15 cellular contexts compared by ENCODE assay signal in genomic region chr6:89536230-89536629, GRCh38.
DNase-seq lines count a peak whose midpoint lies in the region; ATAC-seq and TF ChIP-seq lines count a peak whose summit lies in the region.
"Had no signal": no experiment of that assay in that cellular context is flagged by ENCODE, and none has a peak within 500 bp of the region (broad histone marks: within the 10 kb centered on the region; RNA-seq: fewer than 3 reads in every experiment).

No MANE protein-coding gene starts in this region.

- H2BK15ac ChIP-seq in neuronal stem cell (ENCODE audit: low read length), result no peak overlapping the region

- H4K20me1 ChIP-seq in GM23338 (replicated peaks; ENCODE audit: insufficient read depth), result no peaks in the 10 kb centered on the region

- no peaks in the 10 kb centered on the region for H3K9me2 ChIP-seq in GM23338 (ENCODE audit: insufficient read depth)

- no peak overlapping the region for H2BK5ac ChIP-seq in neuronal stem cell (ENCODE audit: low read length)

- H2BK120ac ChIP-seq in neuronal stem cell (ENCODE audit: low read depth, low read length), result no peak overlapping the region

- H3K4me1 Mint-ChIP-seq in GM23338, result peaks cover 5% of the 10 kb centered on the region; the same call in 1 of the 3 replicates

- TF ChIP-seq CTCF in GM23338 (conservative IDR thresholded peaks at IDR 0.05; ENCODE audit: low read depth in 2 of 2), result peak; percentile 39 to 53
- TF ChIP-seq CTCF in left lung (IDR thresholded peaks at IDR 0.05), result no peak

- no peaks in the 10 kb centered on the region for H3K9me3 Mint-ChIP-seq in GM23338

- H2AK5ac ChIP-seq in neuronal stem cell (ENCODE audit: low read depth, low read length), result no peak overlapping the region

- H3K79me1 ChIP-seq in neuronal stem cell (ENCODE audit: low read depth, low read length), result no peaks in the 10 kb centered on the region

- H3K9me3 ChIP-seq in neuronal stem cell (replicated peaks in 1 of 2; ENCODE audit: control insufficient read depth in 2 of 2, insufficient read depth in 1 of 2, low read depth in 1 of 2, low read length in 2 of 2) (peaks cover 0 to 4% of the 10 kb centered on the region in 2 donors), left lung (no peaks in the 10 kb centered on the region)
- H3K9me3 ChIP-seq: heart right ventricle, SJSA1, thoracic aorta had no signal

- H3K36me3 Mint-ChIP-seq in GM23338 (ENCODE audit: low read depth), result no peaks in the 10 kb centered on the region

- no peak overlapping the region for H3K23ac ChIP-seq in neuronal stem cell (ENCODE audit: low read depth, low read length, poor library complexity)

- H3K4ac ChIP-seq in neuronal stem cell (ENCODE audit: low read length), result no peak overlapping the region

- DNase-seq in GM23338 (ENCODE audit: low spot score) (peak; percentile 80), NCI-H748 treated with DMSO at 0.1 percent for 48 hours (lab: John Stamatoyannopoulos, UW) (peak; percentile 6), ecto neural progenitor cell (ENCODE audit: low spot score) (peak; percentile 54), neuronal stem cell (ENCODE audit: low spot score) (peak; percentile 6), SKM-1 treated with dmso at 0.1 percent for 144 hours (lab: John Stamatoyannopoulos, UW; ENCODE audit: unreplicated experiment) (no peak), left lung (no peak), amygdala (lab: John Stamatoyannopoulos, UW) (no peak)
- DNase-seq: C1 segment of cervical spinal cord, caudate nucleus, heart right ventricle, kidney, NCI-H2029, NCI-H524 had no signal

- no peak overlapping the region for H3K27ac Mint-ChIP-seq in GM23338

- H2AFZ ChIP-seq in GM23338 (no peak overlapping the region; the same call in 1 of the 2 replicates), neuronal stem cell (ENCODE audit: low read length) (no peak overlapping the region)

- no CpG with 5 or more reads among the region's 5 CpGs for WGBS in neuronal stem cell (ENCODE audit: extremely low coverage in 2 of 2, insufficient read length in 2 of 2, insufficient replicate concordance in 1 of 2), 2 donors

- H3K27me3 ChIP-seq in GM23338 (ENCODE audit: insufficient read depth) (no peaks in the 10 kb centered on the region), neuronal stem cell (ENCODE audit: control insufficient read depth in 3 of 3, insufficient read depth in 3 of 3, low read depth in 1 of 3, low read length in 3 of 3) (no peaks in the 10 kb centered on the region), left lung (no peaks in the 10 kb centered on the region)
- H3K27me3 ChIP-seq: heart right ventricle had no signal

- H3K14ac ChIP-seq in neuronal stem cell (ENCODE audit: low read length), result no peak overlapping the region

- no peaks in the 10 kb centered on the region for H3K36me3 ChIP-seq in GM23338 (ENCODE audit: insufficient read depth)
- H3K36me3 ChIP-seq in neuronal stem cell (replicated peaks in 1 of 2; ENCODE audit: control insufficient read depth in 2 of 2, insufficient read depth in 2 of 2, low read length in 2 of 2), result no peaks in the 10 kb centered on the region
- no peaks in the 10 kb centered on the region for H3K36me3 ChIP-seq in left lung
- H3K36me3 ChIP-seq: heart right ventricle, SJSA1, thoracic aorta had no signal

- H3F3A ChIP-seq in GM23338 (replicated peaks; ENCODE audit: low read depth), result no peaks in the 10 kb centered on the region

- no peak overlapping the region for H3K4me3 Mint-ChIP-seq in GM23338

- H4K8ac ChIP-seq in neuronal stem cell (ENCODE audit: low read depth, low read length), result no peak overlapping the region

- H4K91ac ChIP-seq in neuronal stem cell (ENCODE audit: low read depth, low read length, poor library complexity), result no peak overlapping the region

- H3K27me3 Mint-ChIP-seq in GM23338 (ENCODE audit: insufficient read depth, low read depth, poor library complexity), result no peaks in the 10 kb centered on the region

- H3K27ac ChIP-seq in GM23338 (ENCODE audit: low read depth), result no peak overlapping the region
- H3K27ac ChIP-seq in neuronal stem cell (replicated peaks; ENCODE audit: low read length), result no peak overlapping the region
- H3K27ac ChIP-seq in left lung, result no peak overlapping the region
- H3K27ac ChIP-seq: heart right ventricle, SJSA1, thoracic aorta had no signal

- H2BK12ac ChIP-seq in neuronal stem cell (ENCODE audit: low read length), result no peak overlapping the region

- no peaks in the 10 kb centered on the region for H3K4me1 ChIP-seq in GM23338 (ENCODE audit: insufficient read depth)
- H3K4me1 ChIP-seq in neuronal stem cell (ENCODE audit: control insufficient read depth in 2 of 2, insufficient read depth in 1 of 2, low read depth in 1 of 2, low read length in 2 of 2), result peaks cover 0 to 2% of the 10 kb centered on the region in 2 donors
- no peaks in the 10 kb centered on the region for H3K4me1 ChIP-seq in left lung
- H3K4me1 ChIP-seq: SJSA1 had no signal

- H3K18ac ChIP-seq in neuronal stem cell (ENCODE audit: low read length), result no peak overlapping the region

- intact Hi-C loops in left lung (cut with DNase I), result no loop called here

- ATAC-seq in GM23338, result peak; percentile 99
- ATAC-seq in left lung, result no peak
- ATAC-seq: heart right ventricle had no signal

- no peak overlapping the region for H3K4me2 ChIP-seq in GM23338
- no peak overlapping the region for H3K4me2 ChIP-seq in neuronal stem cell (ENCODE audit: insufficient read depth, low read length, poor library complexity, severe bottlenecking)

- no peaks in the 10 kb centered on the region for H3K79me2 ChIP-seq in GM23338 (replicated peaks; ENCODE audit: insufficient read depth)

- H3K9ac ChIP-seq in neuronal stem cell (ENCODE audit: low read depth, low read length, poor library complexity), result no peak overlapping the region

- H3K4me3 ChIP-seq in GM23338, result no peak overlapping the region
- H3K4me3 ChIP-seq in neuronal stem cell (ENCODE audit: low read length in 2 of 2), result no peak overlapping the region
- H3K4me3 ChIP-seq in left lung, result no peak overlapping the region
- H3K4me3 ChIP-seq: heart right ventricle, SJSA1, thoracic aorta had no signal

TF ChIP-seq in GM23338, 12 proteins besides CTCF, POLR2A, EP300 and RAD21 (continues in another document):
- no peak for TF ChIP-seq POLR2AphosphoS5 (IDR thresholded peaks at IDR 0.05; ENCODE audit: low read depth)
- TF ChIP-seq, protein P1, sequence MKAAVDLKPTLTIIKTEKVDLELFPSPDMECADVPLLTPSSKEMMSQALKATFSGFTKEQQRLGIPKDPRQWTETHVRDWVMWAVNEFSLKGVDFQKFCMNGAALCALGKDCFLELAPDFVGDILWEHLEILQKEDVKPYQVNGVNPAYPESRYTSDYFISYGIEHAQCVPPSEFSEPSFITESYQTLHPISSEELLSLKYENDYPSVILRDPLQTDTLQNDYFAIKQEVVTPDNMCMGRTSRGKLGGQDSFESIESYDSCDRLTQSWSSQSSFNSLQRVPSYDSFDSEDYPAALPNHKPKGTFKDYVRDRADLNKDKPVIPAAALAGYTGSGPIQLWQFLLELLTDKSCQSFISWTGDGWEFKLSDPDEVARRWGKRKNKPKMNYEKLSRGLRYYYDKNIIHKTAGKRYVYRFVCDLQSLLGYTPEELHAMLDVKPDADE (IDR thresholded peaks at IDR 0.05), result no peak
- no peak for TF ChIP-seq STAT1 (IDR thresholded peaks at IDR 0.05; ENCODE audit: unreplicated experiment)
- no peak for TF ChIP-seq EZH2 (IDR thresholded peaks at IDR 0.05; ENCODE audit: low read depth, unreplicated experiment)

Comparison
In these comparisons a context has a peak if more than half of its experiments do, and no peak if none do; other contexts are left out.
1. DNase-seq: peak in GM23338 (single experiment), NCI-H748 treated with DMSO at 0.1 percent for 48 hours (single experiment), ecto neural progenitor cell (single experiment) and neuronal stem cell (single experiment); none in SKM-1 treated with dmso at 0.1 percent for 144 hours (single experiment), left lung (0 of 2) and amygdala (0 of 56).
2. CTCF ChIP-seq: peak in GM23338 (2 of 2); none in left lung (0 of 2).